In the genomic region with DNA sequence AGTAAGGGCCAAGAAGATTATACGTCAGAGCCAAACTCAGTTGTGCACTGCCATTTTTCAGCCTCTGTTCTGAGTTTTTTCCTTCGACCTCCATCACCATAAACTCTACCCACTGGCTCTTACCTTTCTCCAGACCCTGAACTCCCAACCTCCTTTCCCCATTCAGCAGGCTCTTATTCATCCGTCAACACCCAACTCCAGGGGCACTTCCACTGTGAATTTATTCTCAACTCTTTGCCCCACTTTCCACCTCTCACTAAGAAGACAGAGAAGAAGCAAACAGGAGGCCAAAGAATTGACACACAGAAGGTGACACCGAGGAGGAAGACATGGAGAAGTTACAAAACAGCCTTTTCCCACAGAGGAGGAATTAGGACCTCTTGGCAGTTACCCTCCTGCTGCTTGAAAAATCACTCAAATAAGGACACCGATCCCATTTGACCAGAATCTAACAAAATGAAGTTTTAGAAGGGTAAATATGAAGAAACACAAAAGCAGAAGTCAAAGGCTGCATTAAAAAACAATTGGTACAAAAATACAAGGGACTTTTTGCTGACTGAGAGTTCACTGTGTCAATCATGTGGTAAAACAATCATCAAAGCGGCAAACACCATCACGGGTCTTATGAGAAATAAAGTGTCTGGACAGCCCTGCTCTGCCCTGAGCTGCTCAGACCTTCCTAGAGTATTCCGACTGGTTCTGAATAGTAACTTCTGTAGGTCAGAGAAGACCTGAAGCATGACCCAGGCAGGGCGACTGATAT, we compare ENCODE assay signal across 22 cellular contexts.
DNase-seq lines count a peak whose midpoint lies in the region; ATAC-seq and TF ChIP-seq lines count a peak whose summit lies in the region.
"Had no signal": no experiment of that assay in that cellular context is flagged by ENCODE, and none has a peak within 500 bp of the region (broad histone marks: within the 10 kb centered on the region; RNA-seq: fewer than 3 reads in every experiment).

No MANE protein-coding gene starts in this region.

- no peaks in the 10 kb centered on the region for H3K9me3 Mint-ChIP-seq in activated naive CD4-positive, alpha-beta T cell treated with anti-CD3 and anti-CD28 coated beads, Interleukin-2, amount 50 U/mL, for 72 hours

- no peak overlapping the region for H3K27ac Mint-ChIP-seq in activated naive CD4-positive, alpha-beta T cell treated with anti-CD3 and anti-CD28 coated beads, Interleukin-2, amount 50 U/mL, for 72 hours

- H3K27ac ChIP-seq in layer of hippocampus (ENCODE audit: low read depth, low read length), result peak overlapping the region; percentile 19
- H3K27ac ChIP-seq: A549, BLaER1, epithelial cell of prostate, Peyer's patch, SJSA1, suprapubic skin had no signal

- no peak for TF ChIP-seq CTCF in GM10266 (IDR thresholded peaks at IDR 0.05; ENCODE audit: control insufficient read depth, insufficient read depth, low read depth, missing control alignments)

- no peaks in the 10 kb centered on the region for H3K27me3 ChIP-seq in layer of hippocampus (ENCODE audit: control insufficient read depth, insufficient read depth, low read length)
- H3K27me3 ChIP-seq: BLaER1, Peyer's patch, SJSA1, suprapubic skin had no signal

- DNase-seq in GM10266 (ENCODE audit: extremely low spot score), result peak; percentile 56
- DNase-seq in activated CD4-positive, alpha-beta T cell treated with anti-CD3 and anti-CD28 coated beads, Interleukin-2, amount 50 U/mL, for 48 hours, result no peak
- DNase-seq in activated naive CD4-positive, alpha-beta T cell treated with anti-CD3 and anti-CD28 coated beads, Interleukin-2, amount 50 U/mL, for 72 hours (ENCODE audit: low spot score in 2 of 2), result no peak
- no peak for DNase-seq in OCI-M1 (lab: John Stamatoyannopoulos, UW)
- DNase-seq: activated CD4-positive, alpha-beta T cell treated with anti-CD3 and anti-CD28 coated beads, Interleukin-2, amount 50 U/mL, for 4 hours; activated effector memory CD4-positive, alpha-beta T cell treated with anti-CD3 and anti-CD28 coated beads, Interleukin-2, amount 50 U/mL, for 16 hours; Calu3; foreskin fibroblast; NCI-H1105 treated with DMSO at 0.1 percent for 48 hours; NCI-H2081 treated with DMSO at 0.1 percent for 48 hours; NCI-H446 treated with DMSO at 0.1 percent for 48 hours; Peyer's patch; right cardiac atrium had no signal

- ATAC-seq in GM18870 (IDR thresholded peaks at IDR 0.05; ENCODE audit: unreplicated experiment) (peak; percentile 63), HG03469 (IDR thresholded peaks at IDR 0.05; ENCODE audit: unreplicated experiment) (peak; percentile 54), HG03520 (IDR thresholded peaks at IDR 0.05; ENCODE audit: unreplicated experiment) (no peak)
- no peak for ATAC-seq in activated naive CD4-positive, alpha-beta T cell treated with anti-CD3 and anti-CD28 coated beads, Interleukin-2, amount 50 U/mL, for 72 hours

- H3K36me3 Mint-ChIP-seq in activated naive CD4-positive, alpha-beta T cell treated with anti-CD3 and anti-CD28 coated beads, Interleukin-2, amount 50 U/mL, for 72 hours, result no peaks in the 10 kb centered on the region

Comparison
In these comparisons a context has a peak if more than half of its experiments do, and no peak if none do; other contexts are left out.
1. ATAC-seq: peak in GM18870 (single experiment) and HG03469 (single experiment); none in activated naive CD4-positive, alpha-beta T cell treated with anti-CD3 and anti-CD28 coated beads, Interleukin-2, amount 50 U/mL, for 72 hours (0 of 2) and HG03520 (single experiment).